ENCODE assay signal across 2 cellular contexts in the genomic region with DNA sequence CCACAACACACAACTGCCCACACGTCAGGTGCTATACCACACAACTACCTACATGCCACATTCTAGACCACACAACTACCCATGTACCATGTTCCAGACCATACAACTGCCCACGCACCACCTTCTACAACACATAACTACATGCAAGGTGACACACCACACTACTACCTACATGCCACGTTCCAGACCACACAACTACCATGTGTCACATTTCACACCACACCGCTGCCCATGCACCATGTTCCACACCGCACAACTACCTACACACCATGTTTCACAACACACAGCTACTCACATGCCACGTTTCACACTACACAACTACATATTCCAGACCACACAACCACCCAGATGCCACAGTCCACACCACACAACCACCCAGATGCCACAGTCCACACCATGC.
A peak's percentile ranks its signal among the peaks of the same experiment; 100 is the strongest.
TF ChIP-seq lines count a peak whose summit lies in the region.

No MANE protein-coding gene starts in this region.

TF ChIP-seq in K562, 482 proteins besides CTCF, POLR2A, EP300 and RAD21:
- TF ChIP-seq ZNF586 (CRISPR knock-in tag; conservative IDR thresholded peaks at IDR 0.05) = no peak
- 0 out of 2 replicates have a peak, but pooled peaks have one; percentile 71 for TF ChIP-seq IRF2 (CRISPR knock-in tag; IDR thresholded peaks at IDR 0.05)
- no peak for TF ChIP-seq MTF1 (CRISPR knock-in tag; IDR thresholded peaks at IDR 0.05; ENCODE audit: borderline replicate concordance)

TF ChIP-seq in HepG2, 621 proteins besides CTCF, POLR2A, EP300 and RAD21:
- TF ChIP-seq ZBTB26 (CRISPR knock-in tag; IDR thresholded peaks at IDR 0.05; ENCODE audit: borderline replicate concordance) (no peak), TEAD2 (CRISPR knock-in tag; IDR thresholded peaks at IDR 0.05) (peak; percentile 44; the same call in 1 of the 2 replicates)
- TF ChIP-seq, protein P1, sequence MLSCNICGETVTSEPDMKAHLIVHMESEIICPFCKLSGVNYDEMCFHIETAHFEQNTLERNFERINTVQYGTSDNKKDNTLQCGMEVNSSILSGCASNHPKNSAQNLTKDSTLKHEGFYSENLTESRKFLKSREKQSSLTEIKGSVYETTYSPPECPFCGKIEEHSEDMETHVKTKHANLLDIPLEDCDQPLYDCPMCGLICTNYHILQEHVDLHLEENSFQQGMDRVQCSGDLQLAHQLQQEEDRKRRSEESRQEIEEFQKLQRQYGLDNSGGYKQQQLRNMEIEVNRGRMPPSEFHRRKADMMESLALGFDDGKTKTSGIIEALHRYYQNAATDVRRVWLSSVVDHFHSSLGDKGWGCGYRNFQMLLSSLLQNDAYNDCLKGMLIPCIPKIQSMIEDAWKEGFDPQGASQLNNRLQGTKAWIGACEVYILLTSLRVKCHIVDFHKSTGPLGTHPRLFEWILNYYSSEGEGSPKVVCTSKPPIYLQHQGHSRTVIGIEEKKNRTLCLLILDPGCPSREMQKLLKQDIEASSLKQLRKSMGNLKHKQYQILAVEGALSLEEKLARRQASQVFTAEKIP (CRISPR knock-in tag; IDR thresholded peaks at IDR 0.05; ENCODE audit: borderline replicate concordance) = no peak
